ENCODE assay signal across 7 cellular contexts in genomic region chr1:10960954-10961833, GRCh38. TPM values are rescaled to one million over a fixed set of nuclear protein-coding genes. Genes with fewer than 3 reads are reported as not detected.
DNase-seq lines count a peak whose midpoint lies in the region; ATAC-seq and TF ChIP-seq lines count a peak whose summit lies in the region.

No MANE protein-coding gene starts in this region.

- H3K23ac ChIP-seq in trophoblast cell (ENCODE audit: low read length) = no peak overlapping the region

- H4K20me1 ChIP-seq in Karpas-422 (ENCODE audit: insufficient read depth, low read depth, low read length) = no peaks in the 10 kb centered on the region

- H3K9me2 ChIP-seq in Karpas-422 (replicated peaks; ENCODE audit: insufficient read depth, low read length) = no peaks in the 10 kb centered on the region

- no peak overlapping the region for H4K12ac ChIP-seq in trophoblast cell (ENCODE audit: low read depth, low read length)

- H2BK12ac ChIP-seq in trophoblast cell (ENCODE audit: low read length) = no peak overlapping the region

- no peaks in the 10 kb centered on the region for H3K9me3 ChIP-seq in Karpas-422 (ENCODE audit: low read length)
- H3K9me3 ChIP-seq in SJCRH30 (replicated peaks) = no peaks in the 10 kb centered on the region
- H3K9me3 ChIP-seq in trophoblast cell (ENCODE audit: insufficient read depth, low read depth, low read length) = no peaks in the 10 kb centered on the region
- no peaks in the 10 kb centered on the region for H3K9me3 ChIP-seq in upper lobe of right lung

- no CpG with 5 or more reads among the region's 30 CpGs for WGBS in trophoblast cell (ENCODE audit: extremely low coverage, insufficient coverage, insufficient read length)

- no peak overlapping the region for H3K9ac ChIP-seq in Karpas-422 (ENCODE audit: low read length)
- no peak overlapping the region for H3K9ac ChIP-seq in trophoblast cell (ENCODE audit: low read length)

- no peak overlapping the region for H2BK120ac ChIP-seq in trophoblast cell (ENCODE audit: insufficient read depth, low read length, poor library complexity)

- H3K4me1 ChIP-seq in Karpas-422 (ENCODE audit: low read length) = peaks cover 17% of the 10 kb centered on the region
- peaks cover 4% of the 10 kb centered on the region; the same call in 1 of the 2 replicates for H3K4me1 ChIP-seq in SJCRH30
- H3K4me1 ChIP-seq in trophoblast cell (ENCODE audit: control insufficient read depth in 1 of 2, insufficient read depth in 2 of 2, low read length in 2 of 2) = no peaks in the 10 kb centered on the region
- peaks cover 9% of the 10 kb centered on the region for H3K4me1 ChIP-seq in upper lobe of right lung

- peak; percentile 94 for DNase-seq in Karpas-422
- peak; percentile 86 to 93 for DNase-seq in SJCRH30
- DNase-seq in activated naive CD4-positive, alpha-beta T cell (lab: John Stamatoyannopoulos, UW) = peak; percentile 56 to 83 (median 68)
- DNase-seq in glomerular visceral epithelial cell (ENCODE audit: extremely low spot score) = peak; percentile 74
- peak; percentile 71 to 87 for DNase-seq in trophoblast cell
- peak; percentile 91 for DNase-seq in upper lobe of right lung

- H3K4ac ChIP-seq in trophoblast cell (ENCODE audit: low read depth, low read length) = no peak overlapping the region

- H3K36me3 ChIP-seq in Karpas-422 (ENCODE audit: insufficient read depth, low read length) = no peaks in the 10 kb centered on the region
- H3K36me3 ChIP-seq in SJCRH30 = no peaks in the 10 kb centered on the region
- H3K36me3 ChIP-seq in trophoblast cell (ENCODE audit: control insufficient read depth in 1 of 2, insufficient read depth in 2 of 2, low read length in 2 of 2) = no peaks in the 10 kb centered on the region
- H3K36me3 ChIP-seq in upper lobe of right lung = no peaks in the 10 kb centered on the region

- H4K8ac ChIP-seq in trophoblast cell (ENCODE audit: low read depth, low read length) = no peak overlapping the region

- H3K79me1 ChIP-seq in trophoblast cell (ENCODE audit: low read length) = no peaks in the 10 kb centered on the region

- H3K18ac ChIP-seq in trophoblast cell (ENCODE audit: low read length) = no peak overlapping the region

- no peaks in the 10 kb centered on the region for H3K79me2 ChIP-seq in Karpas-422 (ENCODE audit: low read length)
- no peaks in the 10 kb centered on the region for H3K79me2 ChIP-seq in trophoblast cell (ENCODE audit: control insufficient read depth, insufficient read depth, low read length, poor library complexity)

- H3K4me2 ChIP-seq in Karpas-422 (ENCODE audit: low read depth, low read length, poor library complexity, severe bottlenecking) (no peak overlapping the region), trophoblast cell (ENCODE audit: low read length) (no peak overlapping the region)

- H3K27me3 ChIP-seq in Karpas-422 (ENCODE audit: low read length) (no peaks in the 10 kb centered on the region), SJCRH30 (peaks cover 12% of the 10 kb centered on the region), trophoblast cell (ENCODE audit: insufficient read depth, low read length) (no peaks in the 10 kb centered on the region), upper lobe of right lung (no peaks in the 10 kb centered on the region)

- TF ChIP-seq CTCF in GM12873 (IDR thresholded peaks at IDR 0.05; ENCODE audit: insufficient read depth, low read depth, low read length, missing control alignments) (peak; percentile 94), upper lobe of right lung (IDR thresholded peaks at IDR 0.05) (peak; percentile 82)

- peak; percentile 85 for ATAC-seq in upper lobe of right lung

- H3K4me3 ChIP-seq in Karpas-422 (ENCODE audit: low read length) (no peak overlapping the region), SJCRH30 (no peak overlapping the region), trophoblast cell (ENCODE audit: low read depth, low read length) (no peak overlapping the region), upper lobe of right lung (no peak overlapping the region)

- H2AK5ac ChIP-seq in trophoblast cell (ENCODE audit: low read length) = no peak overlapping the region

- H4K91ac ChIP-seq in trophoblast cell (ENCODE audit: low read depth, low read length) = no peak overlapping the region

- H3K14ac ChIP-seq in trophoblast cell (ENCODE audit: low read length) = no peak overlapping the region

- H2BK5ac ChIP-seq in trophoblast cell (ENCODE audit: low read depth, low read length, poor library complexity) = no peak overlapping the region

- no peak overlapping the region for H3K27ac ChIP-seq in Karpas-422 (ENCODE audit: low read length)
- no peak overlapping the region for H3K27ac ChIP-seq in SJCRH30
- no peak overlapping the region for H3K27ac ChIP-seq in trophoblast cell (ENCODE audit: low read depth, low read length)
- no peak overlapping the region for H3K27ac ChIP-seq in upper lobe of right lung

- H2AFZ ChIP-seq in Karpas-422 (ENCODE audit: low read length) (no peak overlapping the region), trophoblast cell (ENCODE audit: insufficient read depth, low read length, poor library complexity) (no peak overlapping the region)

- intact Hi-C loops in upper lobe of right lung (cut with DNase I) = no loop called here

RNA-seq across cellular contexts. Expression of gene TARDBP, which starts 51.3 kb away (rescaled TPM):
- 63.8 and 98.8 TPM in 2 replicates for total RNA-seq in Karpas-422 (2014; rRNA removed; shearing (Covaris generic); ENCODE audit: low replicate concordance)
- 91.3 and 103 TPM in 2 replicates for total RNA-seq in SJCRH30 (2014; rRNA removed; shearing (Covaris generic))
- 196 and 202 TPM in 2 replicates for polyA plus RNA-seq in trophoblast cell (2013)
- total RNA-seq in upper lobe of right lung = 112 TPM
